ENCODE assay signal across 2 cellular contexts in genomic region chr7:101302641-101303101, GRCh38.
A peak's percentile ranks its signal among the peaks of the same experiment; 100 is the strongest.
TF ChIP-seq lines count a peak whose summit lies in the region.

No MANE protein-coding gene starts in this region.

TF ChIP-seq in IMR-90, 13 proteins besides CTCF, POLR2A, EP300 and RAD21:
- TF ChIP-seq RCOR1 (IDR thresholded peaks at IDR 0.05; ENCODE audit: insufficient replicate concordance, low read length) (no peak), CHD1 (IDR thresholded peaks at IDR 0.05; ENCODE audit: low read depth, low read length) (no peak), SMC3 (IDR thresholded peaks at IDR 0.05; ENCODE audit: low read depth, low read length) (no peak), MAFK (IDR thresholded peaks at IDR 0.05; ENCODE audit: low read depth, low read length) (no peak), USF2 (IDR thresholded peaks at IDR 0.05; ENCODE audit: low read depth, low read length) (no peak), BHLHE40 (IDR thresholded peaks at IDR 0.05; ENCODE audit: low read depth, low read length) (no peak)

TF ChIP-seq in H1, 55 proteins besides CTCF, POLR2A, EP300 and RAD21:
- no peak for TF ChIP-seq BCL11A (IDR thresholded peaks at IDR 0.05; ENCODE audit: low read depth in 2 of 2, low read length in 2 of 2)
- no peak for TF ChIP-seq CREB1 (IDR thresholded peaks at IDR 0.05)
- TF ChIP-seq RFX5 (IDR thresholded peaks at IDR 0.05; ENCODE audit: borderline replicate concordance, low read depth, low read length), result no peak
- peak; percentile 81 for TF ChIP-seq MAX (IDR thresholded peaks at IDR 0.05)
- TF ChIP-seq TAF7 (optimal IDR thresholded peaks at IDR 0.05; ENCODE audit: borderline replicate concordance, low read depth, low read length), result no peak
- no peak for TF ChIP-seq TEAD4 (IDR thresholded peaks at IDR 0.05; ENCODE audit: low read depth, low read length)
- peak; percentile 43; the same call in 1 of the 2 replicates for TF ChIP-seq TAF1 (IDR thresholded peaks at IDR 0.05; ENCODE audit: low read depth, low read length)
- TF ChIP-seq YY1 (IDR thresholded peaks at IDR 0.05; ENCODE audit: low read depth, low read length), result peak; percentile 43; the same call in 1 of the 2 replicates
- TF ChIP-seq CTBP2 (IDR thresholded peaks at IDR 0.05; ENCODE audit: borderline replicate concordance, insufficient read depth, insufficient read length, low read length), result no peak
- TF ChIP-seq PHF8 (conservative IDR thresholded peaks at IDR 0.05; ENCODE audit: low read depth, low read length), result 0 out of 2 replicates have a peak, but pooled peaks have one; percentile 22
- TF ChIP-seq EGR1 (IDR thresholded peaks at IDR 0.05; ENCODE audit: borderline replicate concordance, low read depth, low read length), result no peak
- no peak for TF ChIP-seq NRF1 (IDR thresholded peaks at IDR 0.05; ENCODE audit: low read depth, low read length)
- TF ChIP-seq ASH2L (IDR thresholded peaks at IDR 0.05; ENCODE audit: low read length), result no peak
- TF ChIP-seq JUN (IDR thresholded peaks at IDR 0.05; ENCODE audit: low read depth, low read length), result no peak
- TF ChIP-seq CHD7 (IDR thresholded peaks at IDR 0.05; ENCODE audit: insufficient replicate concordance, low read length), result no peak
- no peak for TF ChIP-seq KDM5A (IDR thresholded peaks at IDR 0.05; ENCODE audit: low read length)
- 0 out of 2 replicates have a peak, but pooled peaks have one; percentile 16 for TF ChIP-seq GTF2F1 (IDR thresholded peaks at IDR 0.05; ENCODE audit: borderline replicate concordance, low read depth, low read length)
- no peak for TF ChIP-seq CBX8 (IDR thresholded peaks at IDR 0.05; ENCODE audit: borderline replicate concordance, low read depth, low read length)
- TF ChIP-seq TBP (IDR thresholded peaks at IDR 0.05; ENCODE audit: low read depth, low read length), result no peak
- no peak for TF ChIP-seq KDM4A (IDR thresholded peaks at IDR 0.05; ENCODE audit: low read depth, low read length, severe bottlenecking)
- no peak for TF ChIP-seq GABPA (IDR thresholded peaks at IDR 0.05; ENCODE audit: borderline replicate concordance, insufficient read depth, low read length)
- no peak for TF ChIP-seq EZH2 (IDR thresholded peaks at IDR 0.05; ENCODE audit: low read depth, low read length, severe bottlenecking)
- no peak for TF ChIP-seq USF2 (IDR thresholded peaks at IDR 0.05; ENCODE audit: low read length)
- TF ChIP-seq MAFK (IDR thresholded peaks at IDR 0.05; ENCODE audit: low read depth, low read length), result no peak
- no peak for TF ChIP-seq RXRA (IDR thresholded peaks at IDR 0.05; ENCODE audit: insufficient read depth, low read depth, low read length)
- TF ChIP-seq HDAC2 (IDR thresholded peaks at IDR 0.05; ENCODE audit: borderline replicate concordance in 1 of 2, low read depth in 2 of 2, low read length in 2 of 2), result no peak
- TF ChIP-seq BRCA1 (IDR thresholded peaks at IDR 0.05; ENCODE audit: low read depth, low read length), result no peak
- TF ChIP-seq SUZ12 (IDR thresholded peaks at IDR 0.05; ENCODE audit: low read length), result no peak
- TF ChIP-seq E2F6 (IDR thresholded peaks at IDR 0.05), result peak; percentile 97
- no peak for TF ChIP-seq HDAC6 (IDR thresholded peaks at IDR 0.05; ENCODE audit: low read depth, low read length)
- TF ChIP-seq POLR2AphosphoS5 (IDR thresholded peaks at IDR 0.05; ENCODE audit: low read depth, low read length), result peak; percentile 42; the same call in 1 of the 2 replicates
- TF ChIP-seq SP4 (IDR thresholded peaks at IDR 0.05; ENCODE audit: low read length), result no peak
- TF ChIP-seq KDM1A (IDR thresholded peaks at IDR 0.05; ENCODE audit: borderline replicate concordance, low read length), result no peak
- TF ChIP-seq SP1 (IDR thresholded peaks at IDR 0.05; ENCODE audit: low read depth, low read length), result no peak
- no peak for TF ChIP-seq ZNF274 (IDR thresholded peaks at IDR 0.05; ENCODE audit: borderline replicate concordance, extremely low read depth, low read length)
- no peak for TF ChIP-seq SIRT6 (IDR thresholded peaks at IDR 0.05; ENCODE audit: low read length)
- no peak for TF ChIP-seq JUND (IDR thresholded peaks at IDR 0.05; ENCODE audit: low read length)
